In the genomic region with DNA sequence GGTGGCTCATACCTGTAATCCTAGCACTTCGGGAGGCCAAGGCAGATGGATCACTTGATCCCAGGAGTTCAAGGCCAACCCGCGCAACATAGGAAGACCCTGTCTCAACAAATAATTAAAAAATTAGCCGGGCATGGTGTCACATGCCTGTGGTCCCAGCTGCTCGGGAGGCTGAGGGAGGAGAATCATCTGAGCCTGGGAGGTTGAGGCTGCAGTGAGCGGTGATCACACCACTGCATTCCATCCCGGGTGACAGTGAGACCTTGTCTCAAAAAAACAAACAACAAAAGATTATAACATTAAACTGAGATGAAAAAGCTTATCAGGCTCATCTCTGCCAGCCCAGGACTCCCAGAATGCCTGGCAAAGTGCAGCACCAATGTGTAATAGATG, we compare ENCODE assay signal across 11 cellular contexts. TPM values are rescaled to one million over a fixed set of nuclear protein-coding genes. Genes with fewer than 3 reads are reported as not detected.
A peak's percentile ranks its signal among the peaks of the same experiment; 100 is the strongest.
DNase-seq lines count a peak whose midpoint lies in the region; ATAC-seq and TF ChIP-seq lines count a peak whose summit lies in the region.
"Had no signal": no experiment of that assay in that cellular context is flagged by ENCODE, and none has a peak within 500 bp of the region (broad histone marks: within the 10 kb centered on the region; RNA-seq: fewer than 3 reads in every experiment).

No MANE protein-coding gene starts in this region.

- no peak for DNase-seq in activated naive CD4-positive, alpha-beta T cell (lab: John Stamatoyannopoulos, UW)
- no peak for DNase-seq in activated CD4-positive, alpha-beta memory T cell treated with anti-CD3 and anti-CD28 coated beads for 36 hours
- DNase-seq in memory B cell (ENCODE audit: low spot score in 2 of 2) (no peak), colonic mucosa (no peak), SKM-1 (lab: John Stamatoyannopoulos, UW; ENCODE audit: unreplicated experiment) (no peak)
- DNase-seq in stimulated activated naive CD8-positive, alpha-beta T cell treated with anti-CD3 and anti-CD28 coated beads, Interleukin-15, amount 100 ng/mL, for 72 hours = no peak
- no peak for DNase-seq in activated effector memory CD4-positive, alpha-beta T cell treated with Interleukin-2 at 50 U/mL for 16 hours
- DNase-seq: trophoblast cell had no signal

- no peak for ATAC-seq in memory B cell (ENCODE audit: low read depth)
- ATAC-seq in stimulated activated naive CD8-positive, alpha-beta T cell treated with anti-CD3 and anti-CD28 coated beads, Interleukin-15, amount 100 ng/mL, for 72 hours = no peak

- CTCF ChIA-PET in activated CD4-positive, alpha-beta memory T cell treated with anti-CD3 and anti-CD28 coated beads for 36 hours (lab: Charles Lee) = interaction anchor here (0.7 to 5.9 kb wide), 4 partner anchors 12 to 192 kb away, joined by 3 to 74 read pairs (median 20); no protein-coding TSS in a partner anchor

- H3K36me3 ChIP-seq in colonic mucosa = no peaks in the 10 kb centered on the region

- TF ChIP-seq CTCF in colonic mucosa (IDR thresholded peaks at IDR 0.05) = no peak

- peaks cover 2% of the 10 kb centered on the region for H3K36me3 Mint-ChIP-seq in activated naive CD4-positive, alpha-beta T cell treated with anti-CD3 and anti-CD28 coated beads, Interleukin-2, amount 50 U/mL, for 24 hours
- H3K36me3 Mint-ChIP-seq in activated CD4-positive, alpha-beta memory T cell treated with anti-CD3 and anti-CD28 coated beads for 36 hours = peaks cover 2% of the 10 kb centered on the region
- no peaks in the 10 kb centered on the region for H3K36me3 Mint-ChIP-seq in memory B cell

- peaks cover 55% of the 10 kb centered on the region for H3K4me1 Mint-ChIP-seq in activated naive CD4-positive, alpha-beta T cell treated with anti-CD3 and anti-CD28 coated beads, Interleukin-2, amount 50 U/mL, for 24 hours
- peaks cover 49% of the 10 kb centered on the region for H3K4me1 Mint-ChIP-seq in activated CD4-positive, alpha-beta memory T cell treated with anti-CD3 and anti-CD28 coated beads for 36 hours (ENCODE audit: low read depth)
- H3K4me1 Mint-ChIP-seq in memory B cell = peaks cover 26% of the 10 kb centered on the region
- peaks cover 52% of the 10 kb centered on the region for H3K4me1 Mint-ChIP-seq in stimulated activated naive CD8-positive, alpha-beta T cell treated with anti-CD3 and anti-CD28 coated beads, Interleukin-15, amount 100 ng/mL, for 72 hours

- H3K27me3 ChIP-seq in colonic mucosa = no peaks in the 10 kb centered on the region
- H3K27me3 ChIP-seq: foreskin keratinocyte had no signal

- intact Hi-C loops in activated CD4-positive, alpha-beta memory T cell treated with anti-CD3 and anti-CD28 coated beads for 36 hours (cut with micrococcal nuclease) = loop anchor here (2.0 to 5.0 kb wide), 4 partner anchors 49 to 211 kb away; partner anchors contain the start of genes PAPOLG, PEX13 and PUS10
- intact Hi-C loops in colonic mucosa (cut with DNase I) = loop anchor here (5.0 kb wide), 1 partner anchor 191 kb away; no protein-coding TSS in a partner anchor

- POLR2A ChIA-PET in activated CD4-positive, alpha-beta memory T cell treated with anti-CD3 and anti-CD28 coated beads for 36 hours (lab: Charles Lee) = interaction anchor here (0.9 to 3.8 kb wide), 5 partner anchors 51 to 92 kb away, joined by 3 to 28 read pairs (median 4); partner anchors contain the start of genes PAPOLG and REL

- H3K27ac ChIP-seq in colonic mucosa = no peak overlapping the region
- H3K27ac ChIP-seq: foreskin keratinocyte, HL-60 had no signal

- no peaks in the 10 kb centered on the region for H3K9me3 Mint-ChIP-seq in activated naive CD4-positive, alpha-beta T cell treated with anti-CD3 and anti-CD28 coated beads, Interleukin-2, amount 50 U/mL, for 24 hours
- H3K9me3 Mint-ChIP-seq in activated CD4-positive, alpha-beta memory T cell treated with anti-CD3 and anti-CD28 coated beads for 36 hours = no peaks in the 10 kb centered on the region
- peaks cover 3% of the 10 kb centered on the region for H3K9me3 Mint-ChIP-seq in memory B cell
- no peaks in the 10 kb centered on the region for H3K9me3 Mint-ChIP-seq in stimulated activated naive CD8-positive, alpha-beta T cell treated with anti-CD3 and anti-CD28 coated beads, Interleukin-15, amount 100 ng/mL, for 72 hours

- H3K4me1 ChIP-seq in colonic mucosa = no peaks in the 10 kb centered on the region

- peak overlapping the region; percentile 93 for H3K27ac Mint-ChIP-seq in activated naive CD4-positive, alpha-beta T cell treated with anti-CD3 and anti-CD28 coated beads, Interleukin-2, amount 50 U/mL, for 24 hours
- H3K27ac Mint-ChIP-seq in activated CD4-positive, alpha-beta memory T cell treated with anti-CD3 and anti-CD28 coated beads for 36 hours = peak overlapping the region; percentile 88
- peak overlapping the region; percentile 62 for H3K27ac Mint-ChIP-seq in memory B cell
- H3K27ac Mint-ChIP-seq in stimulated activated naive CD8-positive, alpha-beta T cell treated with anti-CD3 and anti-CD28 coated beads, Interleukin-15, amount 100 ng/mL, for 72 hours = peak overlapping the region; percentile 46 to 77

- H3K9ac ChIP-seq in colonic mucosa (ENCODE audit: low read depth in 2 of 2, low read length in 2 of 2) = no peak overlapping the region

- H3K9me3 ChIP-seq in colonic mucosa = no peaks in the 10 kb centered on the region

- no peak overlapping the region for H3K4me3 ChIP-seq in colonic mucosa

- H3K4me3 Mint-ChIP-seq in activated naive CD4-positive, alpha-beta T cell treated with anti-CD3 and anti-CD28 coated beads, Interleukin-2, amount 50 U/mL, for 24 hours = peak overlapping the region; percentile 53
- H3K4me3 Mint-ChIP-seq in activated CD4-positive, alpha-beta memory T cell treated with anti-CD3 and anti-CD28 coated beads for 36 hours = peak overlapping the region; percentile 36
- H3K4me3 Mint-ChIP-seq in memory B cell = no peak overlapping the region
- H3K4me3 Mint-ChIP-seq in stimulated activated naive CD8-positive, alpha-beta T cell treated with anti-CD3 and anti-CD28 coated beads, Interleukin-15, amount 100 ng/mL, for 72 hours = peak overlapping the region; percentile 17 to 67

- no peaks in the 10 kb centered on the region for H3K27me3 Mint-ChIP-seq in activated naive CD4-positive, alpha-beta T cell treated with anti-CD3 and anti-CD28 coated beads, Interleukin-2, amount 50 U/mL, for 24 hours
- no peaks in the 10 kb centered on the region for H3K27me3 Mint-ChIP-seq in activated CD4-positive, alpha-beta memory T cell treated with anti-CD3 and anti-CD28 coated beads for 36 hours
- H3K27me3 Mint-ChIP-seq in memory B cell = no peaks in the 10 kb centered on the region
- H3K27me3 Mint-ChIP-seq in stimulated activated naive CD8-positive, alpha-beta T cell treated with anti-CD3 and anti-CD28 coated beads, Interleukin-15, amount 100 ng/mL, for 72 hours = no peaks in the 10 kb centered on the region

RNA-seq across cellular contexts. Expression of gene PAPOLG, which starts 50.5 kb away (rescaled TPM):
- total RNA-seq in activated CD4-positive, alpha-beta memory T cell treated with anti-CD3 and anti-CD28 coated beads for 36 hours = 10 to 100 TPM; 14.4 to 15.7 TPM
- total RNA-seq in colonic mucosa = 10 to 100 TPM in 1 of 2 donors, 1 to 10 TPM in 1; 8.5 to 12.0 TPM
